ENCODE assay signal across 25 cellular contexts in genomic region chr7:127350586-127350985, GRCh38.
"Had no signal": no experiment of that assay in that cellular context is flagged by ENCODE, and none has a peak within 500 bp of the region (broad histone marks: within the 10 kb centered on the region; RNA-seq: fewer than 3 reads in every experiment).

No MANE protein-coding gene starts in this region.

- H3K9me3 ChIP-seq: SJSA1 had no signal

- H3K36me3 ChIP-seq: SJSA1 had no signal

- ATAC-seq: activated T-helper 17 cell treated with anti-CD3 and anti-CD28 coated beads, Interleukin-2, amount 50 U/mL, for 72 hours; PC-3; SK-N-SH treated with all-trans-retinoic acid at 6 μM for 48 hours; WTC11 had no signal

- H3K27ac ChIP-seq: SJSA1 had no signal

- H3K36me3 Mint-ChIP-seq: WTC11 had no signal

- DNase-seq: activated CD4-positive, alpha-beta memory T cell treated with anti-CD3 and anti-CD28 coated beads, Interleukin-2, amount 10 ng/mL, durations not matched to agents 7 days and 5 days; activated CD4-positive, alpha-beta T cell treated with anti-CD3 and anti-CD28 coated beads for 1 hour; activated CD4-positive, alpha-beta T cell treated with anti-CD3 and anti-CD28 coated beads, Interleukin-2, amount 50 U/mL, for 1 hour; activated gamma-delta T cell treated with Interleukin-2 at 50 U/mL for 16 hours; activated naive CD4-positive, alpha-beta T cell treated with anti-CD3 and anti-CD28 coated beads, Interleukin-2, amount 10 ng/mL, durations not matched to agents 7 days and 5 days; activated naive CD8-positive, alpha-beta T cell treated with anti-CD3 and anti-CD28 coated beads for 36 hours; activated T-cell treated with anti-CD3 and anti-CD28 coated beads for 4 hours; activated T-cell treated with anti-CD3 and anti-CD28 coated beads, Interleukin-2, amount 50 U/mL, for 48 hours; anterior cingulate cortex; cerebellar nuclear complex; KG1; NCI-H1092; NCI-H1417; NCI-H2029; NCI-H2107; NCI-H2171 treated with DMSO at 0.1 percent for 48 hours; NCI-H226; NCI-H526; PC-3; SHP77; SW 1271 had no signal

- H3K27ac Mint-ChIP-seq: activated CD4-positive, alpha-beta memory T cell treated with anti-CD3 and anti-CD28 coated beads, Interleukin-2, amount 10 ng/mL, durations not matched to agents 7 days and 5 days; activated naive CD4-positive, alpha-beta T cell treated with anti-CD3 and anti-CD28 coated beads, Interleukin-2, amount 10 ng/mL, durations not matched to agents 7 days and 5 days; activated naive CD8-positive, alpha-beta T cell treated with anti-CD3 and anti-CD28 coated beads for 36 hours; WTC11 had no signal

- H3K9me3 Mint-ChIP-seq: activated CD4-positive, alpha-beta memory T cell treated with anti-CD3 and anti-CD28 coated beads, Interleukin-2, amount 10 ng/mL, durations not matched to agents 7 days and 5 days; activated naive CD4-positive, alpha-beta T cell treated with anti-CD3 and anti-CD28 coated beads, Interleukin-2, amount 10 ng/mL, durations not matched to agents 7 days and 5 days; activated naive CD8-positive, alpha-beta T cell treated with anti-CD3 and anti-CD28 coated beads for 36 hours; activated T-helper 17 cell treated with anti-CD3 and anti-CD28 coated beads, Interleukin-2, amount 50 U/mL, for 72 hours; WTC11 had no signal

- H3K4me3 ChIP-seq: SJSA1 had no signal

- H3K4me3 Mint-ChIP-seq: activated CD4-positive, alpha-beta memory T cell treated with anti-CD3 and anti-CD28 coated beads, Interleukin-2, amount 10 ng/mL, durations not matched to agents 7 days and 5 days; activated naive CD4-positive, alpha-beta T cell treated with anti-CD3 and anti-CD28 coated beads, Interleukin-2, amount 10 ng/mL, durations not matched to agents 7 days and 5 days; activated naive CD8-positive, alpha-beta T cell treated with anti-CD3 and anti-CD28 coated beads for 36 hours; activated T-helper 17 cell treated with anti-CD3 and anti-CD28 coated beads, Interleukin-2, amount 50 U/mL, for 72 hours; WTC11 had no signal

- H3K27me3 Mint-ChIP-seq: activated naive CD8-positive, alpha-beta T cell treated with anti-CD3 and anti-CD28 coated beads for 36 hours; activated T-helper 17 cell treated with anti-CD3 and anti-CD28 coated beads, Interleukin-2, amount 50 U/mL, for 72 hours had no signal
